ENCODE assay signal across 31 cellular contexts in genomic region chr15:95591886-95592285, GRCh38.
"Had no signal": no experiment of that assay in that cellular context is flagged by ENCODE, and none has a peak within 500 bp of the region (broad histone marks: within the 10 kb centered on the region; RNA-seq: fewer than 3 reads in every experiment).

No MANE protein-coding gene starts in this region.

- H3K4me1 Mint-ChIP-seq: activated CD4-positive, alpha-beta memory T cell treated with anti-CD3 and anti-CD28 coated beads, Interleukin-2, amount 10 ng/mL, durations not matched to agents 7 days and 5 days; activated CD8-positive, alpha-beta memory T cell treated with anti-CD3 and anti-CD28 coated beads, Interleukin-2, amount 10 ng/mL, durations not matched to agents 7 days and 5 days; activated naive CD4-positive, alpha-beta T cell treated with anti-CD3 and anti-CD28 coated beads, Interleukin-2, amount 10 ng/mL, durations not matched to agents 7 days and 5 days; activated naive CD8-positive, alpha-beta T cell treated with anti-CD3 and anti-CD28 coated beads, Interleukin-2, amount 50 U/mL, for 24 hours had no signal

- H3K27me3 ChIP-seq: MG63, Peyer's patch, SJSA1 had no signal

- H3K36me3 Mint-ChIP-seq: activated CD8-positive, alpha-beta memory T cell treated with anti-CD3 and anti-CD28 coated beads, Interleukin-2, amount 10 ng/mL, durations not matched to agents 7 days and 5 days; activated naive CD4-positive, alpha-beta T cell treated with anti-CD3 and anti-CD28 coated beads, Interleukin-2, amount 10 ng/mL, durations not matched to agents 7 days and 5 days; activated naive CD8-positive, alpha-beta T cell had no signal

- H3K27ac ChIP-seq: Peyer's patch, SJSA1, WERI-Rb-1 had no signal

- H3K9me3 Mint-ChIP-seq: activated CD4-positive, alpha-beta memory T cell treated with anti-CD3 and anti-CD28 coated beads, Interleukin-2, amount 10 ng/mL, durations not matched to agents 7 days and 5 days; activated naive CD4-positive, alpha-beta T cell treated with anti-CD3 and anti-CD28 coated beads, Interleukin-2, amount 10 ng/mL, durations not matched to agents 7 days and 5 days; activated naive CD8-positive, alpha-beta T cell treated with anti-CD3 and anti-CD28 coated beads, Interleukin-2, amount 50 U/mL, for 24 hours had no signal

- H3K27ac Mint-ChIP-seq: activated CD4-positive, alpha-beta memory T cell treated with anti-CD3 and anti-CD28 coated beads, Interleukin-2, amount 10 ng/mL, durations not matched to agents 7 days and 5 days; activated CD8-positive, alpha-beta memory T cell treated with anti-CD3 and anti-CD28 coated beads, Interleukin-2, amount 10 ng/mL, durations not matched to agents 7 days and 5 days; activated naive CD4-positive, alpha-beta T cell treated with anti-CD3 and anti-CD28 coated beads, Interleukin-2, amount 10 ng/mL, durations not matched to agents 7 days and 5 days; activated naive CD8-positive, alpha-beta T cell; activated naive CD8-positive, alpha-beta T cell treated with anti-CD3 and anti-CD28 coated beads, Interleukin-2, amount 50 U/mL, for 24 hours had no signal

- H3K4me1 ChIP-seq: Peyer's patch, SJSA1 had no signal

- ATAC-seq: activated CD8-positive, alpha-beta memory T cell treated with anti-CD3 and anti-CD28 coated beads, Interleukin-2, amount 10 ng/mL, durations not matched to agents 7 days and 5 days; activated naive CD8-positive, alpha-beta T cell treated with anti-CD3 and anti-CD28 coated beads, Interleukin-2, amount 50 U/mL, for 24 hours; PC-3 had no signal

- DNase-seq: activated CD4-positive, alpha-beta memory T cell treated with anti-CD3 and anti-CD28 coated beads, Interleukin-2, amount 10 ng/mL, durations not matched to agents 7 days and 5 days; activated CD4-positive, alpha-beta T cell treated with anti-CD3 and anti-CD28 coated beads for 1 hour; activated CD4-positive, alpha-beta T cell treated with anti-CD3 and anti-CD28 coated beads for 48 hours; activated CD4-positive, CD25-positive, alpha-beta regulatory T cell; activated CD8-positive, alpha-beta memory T cell treated with anti-CD3 and anti-CD28 coated beads for 24 hours; activated CD8-positive, alpha-beta memory T cell treated with anti-CD3 and anti-CD28 coated beads, Interleukin-2, amount 10 ng/mL, durations not matched to agents 7 days and 5 days; activated CD8-positive, alpha-beta memory T cell treated with anti-CD3 and anti-CD28 coated beads, Interleukin-2, amount 50 U/mL, for 48 hours; activated effector memory CD4-positive, alpha-beta T cell treated with Interleukin-2 at 50 U/mL for 16 hours; activated naive CD4-positive, alpha-beta T cell treated with anti-CD3 and anti-CD28 coated beads, Interleukin-2, amount 10 ng/mL, durations not matched to agents 7 days and 5 days; activated naive CD8-positive, alpha-beta T cell treated with anti-CD3 and anti-CD28 coated beads, Interleukin-2, amount 50 U/mL, for 24 hours; activated T-cell treated with anti-CD3 and anti-CD28 coated beads, Interleukin-2, amount 50 U/mL, for 48 hours; amniotic stem cell; aorta; Karpas-422; KBM-7; MG63; NCI-H1048; NCI-H1436 treated with DMSO at 0.1 percent for 48 hours; NCI-H1694 treated with DMSO at 0.1 percent for 48 hours; NCI-H2029; NCI-H345; NCI-H524 treated with DMSO at 0.1 percent for 48 hours; NK-92 treated with Interleukin-12 subunit alpha and Interleukin-12 subunit beta, amount 100 ng/mL, for 24 hours; PC-3; Peyer's patch; RPMI8226; SHP77 treated with DMSO at 0.1 percent for 48 hours; T1000; WERI-Rb-1 had no signal

- H3K27me3 Mint-ChIP-seq: activated CD4-positive, alpha-beta memory T cell treated with anti-CD3 and anti-CD28 coated beads, Interleukin-2, amount 10 ng/mL, durations not matched to agents 7 days and 5 days; activated naive CD4-positive, alpha-beta T cell treated with anti-CD3 and anti-CD28 coated beads, Interleukin-2, amount 10 ng/mL, durations not matched to agents 7 days and 5 days; activated naive CD8-positive, alpha-beta T cell treated with anti-CD3 and anti-CD28 coated beads, Interleukin-2, amount 50 U/mL, for 24 hours had no signal

- H3K36me3 ChIP-seq: MG63, Peyer's patch, SJSA1, WERI-Rb-1 had no signal

- H3K4me3 Mint-ChIP-seq: activated CD4-positive, alpha-beta memory T cell treated with anti-CD3 and anti-CD28 coated beads, Interleukin-2, amount 10 ng/mL, durations not matched to agents 7 days and 5 days; activated CD8-positive, alpha-beta memory T cell treated with anti-CD3 and anti-CD28 coated beads, Interleukin-2, amount 10 ng/mL, durations not matched to agents 7 days and 5 days; activated naive CD4-positive, alpha-beta T cell treated with anti-CD3 and anti-CD28 coated beads, Interleukin-2, amount 10 ng/mL, durations not matched to agents 7 days and 5 days; activated naive CD8-positive, alpha-beta T cell; activated naive CD8-positive, alpha-beta T cell treated with anti-CD3 and anti-CD28 coated beads, Interleukin-2, amount 50 U/mL, for 24 hours had no signal

- H3K4me3 ChIP-seq: MG63, Peyer's patch, SJSA1 had no signal

- H3K9me3 ChIP-seq: MG63, Peyer's patch, SJSA1 had no signal
